Comparison of ENCODE assay signal across 14 cellular contexts in genomic region chr9:108056805-108057386, GRCh38.
DNase-seq lines count a peak whose midpoint lies in the region; ATAC-seq, FAIRE-seq and TF ChIP-seq lines count a peak whose summit lies in the region.
"Had no signal": no experiment of that assay in that cellular context is flagged by ENCODE, and none has a peak within 500 bp of the region (broad histone marks: within the 10 kb centered on the region; RNA-seq: fewer than 3 reads in every experiment).

No MANE protein-coding gene starts in this region.

- H3K4me3 Mint-ChIP-seq in astrocyte (ENCODE audit: unreplicated experiment) = no peak overlapping the region
- H3K4me3 Mint-ChIP-seq: stimulated activated naive B cell treated with anti-CD40 and anti-IgM and Interleukin-4, amounts not matched to agents 10 μg/mL and 1 μg/mL and 100 μg/mL, for 72 hours had no signal

- peak; percentile 75 for DNase-seq in HS-5 (ENCODE audit: low read depth)
- DNase-seq in astrocyte (ENCODE audit: low read depth) = peak; percentile 87
- DNase-seq in glomerular visceral epithelial cell (ENCODE audit: extremely low spot score) = peak; percentile 55
- peak; percentile 55 for DNase-seq in stromal cell of bone marrow (ENCODE audit: low read depth)
- no peak for DNase-seq in GM10248 (ENCODE audit: extremely low spot score)
- no peak for DNase-seq in GM19238 (ENCODE audit: insufficient read length, low spot score)
- no peak for DNase-seq in activated naive CD4-positive, alpha-beta T cell treated with anti-CD3 and anti-CD28 coated beads, Interleukin-2, amount 50 U/mL, for 72 hours (ENCODE audit: low spot score in 2 of 2)
- DNase-seq in GM19239 (ENCODE audit: insufficient read length, low spot score) = no peak
- DNase-seq: activated CD8-positive, alpha-beta memory T cell treated with anti-CD3 and anti-CD28 coated beads, Interleukin-2, amount 50 U/mL, for 4 hours; aorta; DMS79 treated with DMSO at 0.1 percent for 48 hours; GOT3; stimulated activated naive B cell treated with anti-CD40 and anti-IgM and Interleukin-4, amounts not matched to agents 10 μg/mL and 1 μg/mL and 100 μg/mL, for 72 hours had no signal

- peak overlapping the region; percentile 52 for H3K4me3 ChIP-seq in astrocyte (ENCODE audit: insufficient read depth, low read depth, low read length)
- H3K4me3 ChIP-seq: MG63 had no signal

- no peaks in the 10 kb centered on the region for H3K36me3 ChIP-seq in astrocyte (ENCODE audit: insufficient read depth, low read length)
- H3K36me3 ChIP-seq: MG63 had no signal

- POLR2A ChIA-PET in GM10248 (lab: Yijun Ruan, JAX) = no interaction called here

- no peaks in the 10 kb centered on the region for H3K9me3 Mint-ChIP-seq in astrocyte (ENCODE audit: unreplicated experiment)
- H3K9me3 Mint-ChIP-seq in activated naive CD4-positive, alpha-beta T cell treated with anti-CD3 and anti-CD28 coated beads, Interleukin-2, amount 50 U/mL, for 72 hours = peaks cover 4 to 17% of the 10 kb centered on the region in 2 donors
- H3K9me3 Mint-ChIP-seq: stimulated activated naive B cell treated with anti-CD40 and anti-IgM and Interleukin-4, amounts not matched to agents 10 μg/mL and 1 μg/mL and 100 μg/mL, for 72 hours had no signal

- no peak for ATAC-seq in activated naive CD4-positive, alpha-beta T cell treated with anti-CD3 and anti-CD28 coated beads, Interleukin-2, amount 50 U/mL, for 72 hours
- ATAC-seq: stimulated activated naive B cell treated with anti-CD40 and anti-IgM and Interleukin-4, amounts not matched to agents 10 μg/mL and 1 μg/mL and 100 μg/mL, for 72 hours had no signal

- peaks cover 11% of the 10 kb centered on the region for H3K4me1 Mint-ChIP-seq in astrocyte (ENCODE audit: low read depth, unreplicated experiment)
- H3K4me1 Mint-ChIP-seq: stimulated activated naive B cell treated with anti-CD40 and anti-IgM and Interleukin-4, amounts not matched to agents 10 μg/mL and 1 μg/mL and 100 μg/mL, for 72 hours had no signal

- peak overlapping the region; percentile 78 for H3K27ac ChIP-seq in astrocyte (ENCODE audit: low read depth, low read length)

- no peaks in the 10 kb centered on the region for H3K9me3 ChIP-seq in astrocyte (ENCODE audit: insufficient read depth, low read depth, low read length)
- H3K9me3 ChIP-seq: MG63 had no signal

- H3K27me3 Mint-ChIP-seq in astrocyte (ENCODE audit: low read depth, unreplicated experiment) = peaks cover 7% of the 10 kb centered on the region

- H4K20me1 ChIP-seq in astrocyte (ENCODE audit: insufficient read depth, low read length) = no peaks in the 10 kb centered on the region

- H3K27me3 ChIP-seq in astrocyte (ENCODE audit: insufficient read depth, low read length) = no peaks in the 10 kb centered on the region
- H3K27me3 ChIP-seq: MG63 had no signal

- no peaks in the 10 kb centered on the region for H3K36me3 Mint-ChIP-seq in astrocyte (ENCODE audit: low read depth, unreplicated experiment)
- H3K36me3 Mint-ChIP-seq in activated naive CD4-positive, alpha-beta T cell treated with anti-CD3 and anti-CD28 coated beads, Interleukin-2, amount 50 U/mL, for 72 hours = peaks cover 0 to 6% of the 10 kb centered on the region in 2 donors

- peak overlapping the region; percentile 48 for H3K27ac Mint-ChIP-seq in astrocyte (ENCODE audit: unreplicated experiment)
- no peak overlapping the region for H3K27ac Mint-ChIP-seq in activated naive CD4-positive, alpha-beta T cell treated with anti-CD3 and anti-CD28 coated beads, Interleukin-2, amount 50 U/mL, for 72 hours
- H3K27ac Mint-ChIP-seq: stimulated activated naive B cell treated with anti-CD40 and anti-IgM and Interleukin-4, amounts not matched to agents 10 μg/mL and 1 μg/mL and 100 μg/mL, for 72 hours had no signal

- CTCF ChIA-PET in GM10248 (lab: Yijun Ruan, JAX) = no interaction called here

- peaks cover 32% of the 10 kb centered on the region for H3K4me1 ChIP-seq in astrocyte (ENCODE audit: insufficient read depth, low read length)

- H3K79me2 ChIP-seq in astrocyte (ENCODE audit: insufficient read depth, low read length) = no peaks in the 10 kb centered on the region

- H3K9ac ChIP-seq in astrocyte (ENCODE audit: low read length) = peak overlapping the region; percentile 65

- peak overlapping the region; percentile 80 for H3K4me2 ChIP-seq in astrocyte (ENCODE audit: low read length)

- no peak overlapping the region for H2AFZ ChIP-seq in astrocyte (ENCODE audit: low read depth, low read length)

- FAIRE-seq in astrocyte (lab: Jason Lieb, UNC) (peak; percentile 59), GM19239 (lab: Jason Lieb, UNC) (no peak)

- TF ChIP-seq CTCF in astrocyte (IDR thresholded peaks at IDR 0.05; ENCODE audit: insufficient read depth, low read depth, low read length) (no peak), GM10248 (IDR thresholded peaks at IDR 0.05; ENCODE audit: control extremely low read depth, extremely low read depth, low read depth, missing control alignments) (no peak)

Comparison
In these comparisons a context has a peak if more than half of its experiments do, and no peak if none do; other contexts are left out.
1. DNase-seq: peak in HS-5 (single experiment), astrocyte (single experiment), glomerular visceral epithelial cell (single experiment) and stromal cell of bone marrow (single experiment); none in GM10248 (single experiment), GM19238 (single experiment), activated naive CD4-positive, alpha-beta T cell treated with anti-CD3 and anti-CD28 coated beads, Interleukin-2, amount 50 U/mL, for 72 hours (0 of 2) and GM19239 (single experiment).